Comparison of ENCODE assay signal across 22 cellular contexts in the genomic region with DNA sequence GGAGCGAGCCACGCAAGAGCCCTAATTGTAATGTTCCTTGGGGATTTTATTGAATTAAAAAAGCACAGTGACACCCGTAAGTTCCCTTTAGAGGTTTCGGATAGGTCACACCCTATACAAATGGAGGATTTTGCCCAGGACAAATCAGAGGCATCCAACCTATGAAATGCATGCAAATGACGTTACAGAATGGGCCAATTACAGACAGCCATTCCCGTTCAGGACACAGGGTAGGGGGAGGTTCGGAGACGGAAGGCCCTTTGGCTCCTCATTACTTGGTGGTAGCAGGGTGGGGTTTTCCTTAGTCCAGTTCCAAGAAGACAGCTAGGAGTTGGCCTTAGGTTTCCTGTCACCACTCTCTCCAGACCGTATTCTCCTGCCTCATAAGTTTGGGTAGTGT.
"Had no signal": no experiment of that assay in that cellular context is flagged by ENCODE, and none has a peak within 500 bp of the region (broad histone marks: within the 10 kb centered on the region; RNA-seq: fewer than 3 reads in every experiment).

No MANE protein-coding gene starts in this region.

- H3K36me3 ChIP-seq: esophagus squamous epithelium had no signal

- H3K27ac ChIP-seq: body of pancreas, epithelial cell of prostate, esophagus squamous epithelium had no signal

- H3K27me3 Mint-ChIP-seq: activated CD4-positive, alpha-beta memory T cell treated with anti-CD3 and anti-CD28 coated beads, Interleukin-2, amount 10 ng/mL, durations not matched to agents 7 days and 5 days; activated CD4-positive, alpha-beta T cell treated with anti-CD3 and anti-CD28 coated beads, Interleukin-2, amount 10 ng/mL, durations not matched to agents 7 days and 5 days; activated naive CD8-positive, alpha-beta T cell; activated T-cell treated with anti-CD3 and anti-CD28 coated beads, Interleukin-2, amount 50 U/mL, for 24 hours had no signal

- H3K9me3 ChIP-seq: body of pancreas, esophagus squamous epithelium had no signal

- H3K4me1 Mint-ChIP-seq: activated CD4-positive, alpha-beta memory T cell treated with anti-CD3 and anti-CD28 coated beads, Interleukin-2, amount 10 ng/mL, durations not matched to agents 7 days and 5 days; activated CD4-positive, alpha-beta T cell treated with anti-CD3 and anti-CD28 coated beads, Interleukin-2, amount 10 ng/mL, durations not matched to agents 7 days and 5 days had no signal

- DNase-seq: activated CD4-positive, alpha-beta memory T cell treated with anti-CD3 and anti-CD28 coated beads, Interleukin-2, amount 10 ng/mL, durations not matched to agents 7 days and 5 days; activated CD4-positive, alpha-beta T cell treated with anti-CD3 and anti-CD28 coated beads for 1 hour; activated CD4-positive, alpha-beta T cell treated with anti-CD3 and anti-CD28 coated beads for 4 hours; activated CD4-positive, alpha-beta T cell treated with anti-CD3 and anti-CD28 coated beads, Interleukin-2, amount 10 ng/mL, durations not matched to agents 7 days and 5 days; activated CD4-positive, alpha-beta T cell treated with anti-CD3 and anti-CD28 coated beads, Interleukin-2, amount 50 U/mL, for 4 hours; activated CD8-positive, alpha-beta memory T cell treated with anti-CD3 and anti-CD28 coated beads, Interleukin-2, amount 50 U/mL, for 48 hours; activated gamma-delta T cell; activated naive CD4-positive, alpha-beta T cell; activated naive CD4-positive, alpha-beta T cell treated with anti-CD3 and anti-CD28 coated beads, Interleukin-2, amount 50 U/mL, for 16 hours; activated T-cell treated with anti-CD3 and anti-CD28 coated beads for 4 hours; activated T-cell treated with anti-CD3 and anti-CD28 coated beads, Interleukin-2, amount 50 U/mL, for 24 hours; activated T-cell treated with anti-CD3 and anti-CD28 coated beads, Interleukin-2, amount 50 U/mL, for 72 hours; amniotic stem cell; anterior cingulate cortex; body of pancreas; caudate nucleus; effector CD8-positive, alpha-beta T cell; esophagus squamous epithelium; head of caudate nucleus; T-helper 2 cell had no signal

- H3K4me3 Mint-ChIP-seq: activated CD4-positive, alpha-beta memory T cell treated with anti-CD3 and anti-CD28 coated beads, Interleukin-2, amount 10 ng/mL, durations not matched to agents 7 days and 5 days; activated CD4-positive, alpha-beta T cell treated with anti-CD3 and anti-CD28 coated beads, Interleukin-2, amount 10 ng/mL, durations not matched to agents 7 days and 5 days; activated naive CD8-positive, alpha-beta T cell; activated T-cell treated with anti-CD3 and anti-CD28 coated beads, Interleukin-2, amount 50 U/mL, for 24 hours; activated T-cell treated with anti-CD3 and anti-CD28 coated beads, Interleukin-2, amount 50 U/mL, for 72 hours had no signal

- ATAC-seq: activated T-cell treated with anti-CD3 and anti-CD28 coated beads, Interleukin-2, amount 50 U/mL, for 72 hours; body of pancreas had no signal

- H3K4me1 ChIP-seq: body of pancreas, esophagus squamous epithelium had no signal

- H3K4me3 ChIP-seq: body of pancreas, esophagus squamous epithelium had no signal

- H3K27ac Mint-ChIP-seq: activated CD4-positive, alpha-beta memory T cell treated with anti-CD3 and anti-CD28 coated beads, Interleukin-2, amount 10 ng/mL, durations not matched to agents 7 days and 5 days; activated CD4-positive, alpha-beta T cell treated with anti-CD3 and anti-CD28 coated beads, Interleukin-2, amount 10 ng/mL, durations not matched to agents 7 days and 5 days; activated naive CD8-positive, alpha-beta T cell; activated T-cell treated with anti-CD3 and anti-CD28 coated beads, Interleukin-2, amount 50 U/mL, for 24 hours; activated T-cell treated with anti-CD3 and anti-CD28 coated beads, Interleukin-2, amount 50 U/mL, for 72 hours had no signal

- H3K36me3 Mint-ChIP-seq: activated naive CD8-positive, alpha-beta T cell had no signal

- H3K27me3 ChIP-seq: body of pancreas, esophagus squamous epithelium had no signal
